ENCODE assay signal across 18 cellular contexts in genomic region chr4:62431513-62431912, GRCh38.
DNase-seq lines count a peak whose midpoint lies in the region; ATAC-seq and TF ChIP-seq lines count a peak whose summit lies in the region.
"Had no signal": no experiment of that assay in that cellular context is flagged by ENCODE, and none has a peak within 500 bp of the region (broad histone marks: within the 10 kb centered on the region; RNA-seq: fewer than 3 reads in every experiment).

No MANE protein-coding gene starts in this region.

- ATAC-seq in HG03432 (IDR thresholded peaks at IDR 0.05; ENCODE audit: unreplicated experiment): peak; percentile 69

- H3K27ac Mint-ChIP-seq in MCF 10A (ENCODE audit: low read depth, unreplicated experiment): peak overlapping the region; percentile 91
- H3K27ac Mint-ChIP-seq: stimulated activated naive CD8-positive, alpha-beta T cell treated with anti-CD3 and anti-CD28 coated beads, Interleukin-15, Interleukin-2, amounts not matched to agents 100 ng/mL and 50 ng/mL, for 24 hours; T-helper 1 cell treated with Interleukin-12 subunit alpha and Interleukin-12 subunit beta and Interleukin-4 antibody, amounts not matched to agents 30 μg/mL and 1 μg/mL, for 36 hours had no signal

- H3K4me3 Mint-ChIP-seq in MCF 10A (ENCODE audit: unreplicated experiment): no peak overlapping the region
- H3K4me3 Mint-ChIP-seq: stimulated activated naive CD8-positive, alpha-beta T cell treated with anti-CD3 and anti-CD28 coated beads, Interleukin-15, Interleukin-2, amounts not matched to agents 100 ng/mL and 50 ng/mL, for 24 hours; T-helper 1 cell treated with Interleukin-12 subunit alpha and Interleukin-12 subunit beta and Interleukin-4 antibody, amounts not matched to agents 30 μg/mL and 1 μg/mL, for 36 hours had no signal

- CTCF ChIA-PET in MCF 10A (lab: Yijun Ruan, JAX): no interaction called here

- DNase-seq in MCF 10A (ENCODE audit: unreplicated experiment) (peak; percentile 24), breast epithelium (ENCODE audit: low spot score in 2 of 2) (no peak), SJCRH30 (peak; percentile 40 to 41), COLO829 (ENCODE audit: low spot score) (no peak), GM19238 (ENCODE audit: insufficient read length, low spot score) (no peak), erythroblast (lab: John Stamatoyannopoulos, UW) (no peak)
- DNase-seq in central memory CD4-positive, alpha-beta T cell: no peak
- DNase-seq: activated CD4-positive, alpha-beta T cell treated with anti-CD3 and anti-CD28 coated beads for 4 hours; adrenal gland; head of caudate nucleus; kidney glomerular epithelial cell; NCI-H1048; NCI-H446 treated with DMSO at 0.1 percent for 48 hours; RPMI8226 had no signal

- no TSS peak for BruUV-seq in MCF 10A (replicated peaks; lab: Mats Ljungman, UMichigan)

- no peaks in the 10 kb centered on the region for H3K27me3 Mint-ChIP-seq in MCF 10A (ENCODE audit: insufficient read depth, unreplicated experiment)
- H3K27me3 Mint-ChIP-seq: stimulated activated naive CD8-positive, alpha-beta T cell treated with anti-CD3 and anti-CD28 coated beads, Interleukin-15, Interleukin-2, amounts not matched to agents 100 ng/mL and 50 ng/mL, for 24 hours had no signal

- no peaks in the 10 kb centered on the region for H3K36me3 ChIP-seq in breast epithelium
- no peaks in the 10 kb centered on the region for H3K36me3 ChIP-seq in SJCRH30
- H3K36me3 ChIP-seq: adrenal gland had no signal

- intact Hi-C loops in MCF 10A (cut with micrococcal nuclease): no loop called here
- intact Hi-C loops in breast epithelium (cut with DNase I; ENCODE audit: low total_unique reads): no loop called here

- H3K27me3 ChIP-seq in breast epithelium: no peaks in the 10 kb centered on the region
- H3K27me3 ChIP-seq in SJCRH30: no peaks in the 10 kb centered on the region
- H3K27me3 ChIP-seq: adrenal gland had no signal

- H3K4me1 ChIP-seq in breast epithelium (no peaks in the 10 kb centered on the region), SJCRH30 (no peaks in the 10 kb centered on the region)
- H3K4me1 ChIP-seq: adrenal gland had no signal

- no peak overlapping the region for H3K27ac ChIP-seq in breast epithelium
- H3K27ac ChIP-seq in SJCRH30: no peak overlapping the region
- H3K27ac ChIP-seq: adrenal gland, skin epidermis had no signal

- TF ChIP-seq CTCF in MCF 10A (IDR thresholded peaks at IDR 0.05; ENCODE audit: unreplicated experiment): no peak
- no peak for TF ChIP-seq CTCF in breast epithelium (IDR thresholded peaks at IDR 0.05)

- H3K4me1 Mint-ChIP-seq in MCF 10A (ENCODE audit: insufficient read depth, unreplicated experiment): no peaks in the 10 kb centered on the region

- H3K9me3 ChIP-seq in breast epithelium: no peaks in the 10 kb centered on the region
- no peaks in the 10 kb centered on the region for H3K9me3 ChIP-seq in SJCRH30 (replicated peaks)
- H3K9me3 ChIP-seq: adrenal gland had no signal

- peaks cover 16% of the 10 kb centered on the region for H3K9me3 Mint-ChIP-seq in MCF 10A (ENCODE audit: unreplicated experiment)

- TF ChIP-seq POLR2A in breast epithelium (IDR thresholded peaks at IDR 0.05) (no peak), erythroblast (IDR thresholded peaks at IDR 0.05; ENCODE audit: low read length) (no peak)

- peaks cover 7% of the 10 kb centered on the region for H3K36me3 Mint-ChIP-seq in MCF 10A (ENCODE audit: insufficient read depth, unreplicated experiment)

- POLR2A ChIA-PET in MCF 10A (lab: Yijun Ruan, JAX): no interaction called here

- no peak overlapping the region for H3K4me3 ChIP-seq in breast epithelium
- H3K4me3 ChIP-seq in SJCRH30: no peak overlapping the region
- H3K4me3 ChIP-seq: adrenal gland, skin epidermis had no signal

Comparison
In these comparisons a context has a peak if more than half of its experiments do, and no peak if none do; other contexts are left out.
1. DNase-seq: peak in MCF 10A (single experiment) and SJCRH30 (2 of 2); none in breast epithelium (0 of 2), COLO829 (single experiment), GM19238 (single experiment), erythroblast (0 of 2) and central memory CD4-positive, alpha-beta T cell (single experiment).